ENCODE assay signal across 34 cellular contexts in genomic region chr18:67582488-67582887, GRCh38.
"Had no signal": no experiment of that assay in that cellular context is flagged by ENCODE, and none has a peak within 500 bp of the region (broad histone marks: within the 10 kb centered on the region; RNA-seq: fewer than 3 reads in every experiment).

No MANE protein-coding gene starts in this region.

- H3K4me3 ChIP-seq: ascending aorta, esophagus squamous epithelium, gastroesophageal sphincter, heart right ventricle had no signal

- H3K4me1 ChIP-seq: ascending aorta, esophagus squamous epithelium, gastroesophageal sphincter, heart right ventricle had no signal

- H3K27ac Mint-ChIP-seq: activated B cell treated with CpG ODN at 0.5 μM for 24 hours; activated CD4-positive, alpha-beta memory T cell treated with anti-CD3 and anti-CD28 coated beads, Interleukin-2, amount 10 ng/mL, durations not matched to agents 7 days and 5 days; activated CD4-positive, alpha-beta T cell treated with anti-CD3 and anti-CD28 coated beads for 36 hours; activated CD4-positive, alpha-beta T cell treated with anti-CD3 and anti-CD28 coated beads, Interleukin-2, amount 10 ng/mL, durations not matched to agents 24 days and 14 days; activated naive CD4-positive, alpha-beta T cell treated with anti-CD3 and anti-CD28 coated beads, Interleukin-2, amount 10 ng/mL, durations not matched to agents 7 days and 5 days; activated naive CD4-positive, alpha-beta T cell treated with anti-CD3 and anti-CD28 coated beads, Interleukin-2, amount 50 U/mL, for 72 hours; activated naive CD8-positive, alpha-beta T cell treated with anti-CD3 and anti-CD28 coated beads, Interleukin-2, amount 10 ng/mL, durations not matched to agents 7 days and 5 days; activated T-cell treated with anti-CD3 and anti-CD28 coated beads, Interleukin-2, amount 50 U/mL, for 24 hours; activated T-cell treated with anti-CD3 and anti-CD28 coated beads, Interleukin-2, amount 50 U/mL, for 72 hours; effector memory CD8-positive, alpha-beta T cell; T-cell; T-helper 17 cell; T-helper 2 cell treated with Interferon-gamma antibody and Interleukin-4, amounts not matched to agents 5 μg/mL and 100 μg/mL, for 36 hours had no signal

- H3K4me3 Mint-ChIP-seq: activated B cell treated with CpG ODN at 0.5 μM for 24 hours; activated CD4-positive, alpha-beta memory T cell treated with anti-CD3 and anti-CD28 coated beads, Interleukin-2, amount 10 ng/mL, durations not matched to agents 7 days and 5 days; activated CD4-positive, alpha-beta T cell treated with anti-CD3 and anti-CD28 coated beads for 36 hours; activated CD4-positive, alpha-beta T cell treated with anti-CD3 and anti-CD28 coated beads, Interleukin-2, amount 10 ng/mL, durations not matched to agents 24 days and 14 days; activated naive CD4-positive, alpha-beta T cell treated with anti-CD3 and anti-CD28 coated beads, Interleukin-2, amount 10 ng/mL, durations not matched to agents 7 days and 5 days; activated naive CD8-positive, alpha-beta T cell treated with anti-CD3 and anti-CD28 coated beads, Interleukin-2, amount 10 ng/mL, durations not matched to agents 7 days and 5 days; activated T-cell treated with anti-CD3 and anti-CD28 coated beads, Interleukin-2, amount 50 U/mL, for 24 hours; activated T-cell treated with anti-CD3 and anti-CD28 coated beads, Interleukin-2, amount 50 U/mL, for 72 hours; central memory CD8-positive, alpha-beta T cell; effector memory CD8-positive, alpha-beta T cell; T-cell; T-helper 17 cell; T-helper 2 cell treated with Interferon-gamma antibody and Interleukin-4, amounts not matched to agents 5 μg/mL and 100 μg/mL, for 36 hours had no signal

- H3K27me3 Mint-ChIP-seq: activated B cell treated with CpG ODN at 0.5 μM for 24 hours; activated CD4-positive, alpha-beta memory T cell treated with anti-CD3 and anti-CD28 coated beads, Interleukin-2, amount 10 ng/mL, durations not matched to agents 7 days and 5 days; activated CD4-positive, alpha-beta T cell treated with anti-CD3 and anti-CD28 coated beads, Interleukin-2, amount 10 ng/mL, durations not matched to agents 24 days and 14 days; activated naive CD4-positive, alpha-beta T cell treated with anti-CD3 and anti-CD28 coated beads, Interleukin-2, amount 10 ng/mL, durations not matched to agents 7 days and 5 days; effector memory CD8-positive, alpha-beta T cell had no signal

- H3K27me3 ChIP-seq: ascending aorta, brain microvascular endothelial cell, esophagus squamous epithelium, gastroesophageal sphincter, heart right ventricle had no signal

- FAIRE-seq: bronchial epithelial cell, colon had no signal

- H3K36me3 ChIP-seq: ascending aorta, brain microvascular endothelial cell, esophagus squamous epithelium, gastroesophageal sphincter, heart right ventricle had no signal

- H3K9me3 ChIP-seq: ascending aorta, esophagus squamous epithelium, gastroesophageal sphincter, heart right ventricle had no signal

- H3K9me3 Mint-ChIP-seq: activated CD4-positive, alpha-beta memory T cell treated with anti-CD3 and anti-CD28 coated beads, Interleukin-2, amount 10 ng/mL, durations not matched to agents 7 days and 5 days; activated CD4-positive, alpha-beta T cell treated with anti-CD3 and anti-CD28 coated beads, Interleukin-2, amount 10 ng/mL, durations not matched to agents 24 days and 14 days; activated naive CD4-positive, alpha-beta T cell treated with anti-CD3 and anti-CD28 coated beads, Interleukin-2, amount 10 ng/mL, durations not matched to agents 7 days and 5 days; activated naive CD8-positive, alpha-beta T cell treated with anti-CD3 and anti-CD28 coated beads, Interleukin-2, amount 10 ng/mL, durations not matched to agents 7 days and 5 days; activated T-cell treated with anti-CD3 and anti-CD28 coated beads, Interleukin-2, amount 50 U/mL, for 24 hours; activated T-cell treated with anti-CD3 and anti-CD28 coated beads, Interleukin-2, amount 50 U/mL, for 72 hours; central memory CD8-positive, alpha-beta T cell; T-cell; T-helper 2 cell treated with Interferon-gamma antibody and Interleukin-4, amounts not matched to agents 5 μg/mL and 100 μg/mL, for 36 hours had no signal

- DNase-seq: activated B cell treated with CpG ODN at 0.5 μM for 24 hours; activated CD4-positive, alpha-beta memory T cell treated with anti-CD3 and anti-CD28 coated beads, Interleukin-2, amount 10 ng/mL, durations not matched to agents 7 days and 5 days; activated CD4-positive, alpha-beta T cell treated with anti-CD3 and anti-CD28 coated beads for 36 hours; activated CD4-positive, alpha-beta T cell treated with anti-CD3 and anti-CD28 coated beads, Interleukin-2, amount 10 ng/mL, durations not matched to agents 24 days and 14 days; activated CD4-positive, alpha-beta T cell treated with anti-CD3 and anti-CD28 coated beads, Interleukin-2, amount 50 U/mL, for 4 hours; activated CD8-positive, alpha-beta memory T cell treated with anti-CD3 and anti-CD28 coated beads, Interleukin-2, amount 50 U/mL, for 48 hours; activated gamma-delta T cell; activated naive CD4-positive, alpha-beta T cell; activated naive CD4-positive, alpha-beta T cell treated with anti-CD3 and anti-CD28 coated beads, Interleukin-2, amount 10 ng/mL, durations not matched to agents 7 days and 5 days; activated naive CD8-positive, alpha-beta T cell treated with anti-CD3 and anti-CD28 coated beads, Interleukin-2, amount 10 ng/mL, durations not matched to agents 7 days and 5 days; activated T-cell treated with anti-CD3 and anti-CD28 coated beads for 4 hours; activated T-cell treated with anti-CD3 and anti-CD28 coated beads, Interleukin-2, amount 50 U/mL, for 24 hours; activated T-cell treated with anti-CD3 and anti-CD28 coated beads, Interleukin-2, amount 50 U/mL, for 72 hours; brain microvascular endothelial cell; cortex of kidney; dermis blood vessel endothelial cell; effector CD4-positive, alpha-beta T cell; effector memory CD8-positive, alpha-beta T cell; esophagus squamous epithelium; foreskin melanocyte; heart right ventricle; SW 1271; T-cell; T-helper 17 cell; T1000 had no signal

- H3K27ac ChIP-seq: ascending aorta, brain microvascular endothelial cell, epithelial cell of prostate, esophagus squamous epithelium, gastroesophageal sphincter, heart right ventricle, VCaP had no signal

- H3K4me1 Mint-ChIP-seq: activated B cell treated with CpG ODN at 0.5 μM for 24 hours; activated CD4-positive, alpha-beta memory T cell treated with anti-CD3 and anti-CD28 coated beads, Interleukin-2, amount 10 ng/mL, durations not matched to agents 7 days and 5 days; activated CD4-positive, alpha-beta T cell treated with anti-CD3 and anti-CD28 coated beads for 36 hours; activated CD4-positive, alpha-beta T cell treated with anti-CD3 and anti-CD28 coated beads, Interleukin-2, amount 10 ng/mL, durations not matched to agents 24 days and 14 days; activated naive CD4-positive, alpha-beta T cell treated with anti-CD3 and anti-CD28 coated beads, Interleukin-2, amount 10 ng/mL, durations not matched to agents 7 days and 5 days; activated naive CD8-positive, alpha-beta T cell treated with anti-CD3 and anti-CD28 coated beads, Interleukin-2, amount 10 ng/mL, durations not matched to agents 7 days and 5 days; central memory CD8-positive, alpha-beta T cell; T-cell; T-helper 17 cell had no signal

- H3K36me3 Mint-ChIP-seq: activated naive CD4-positive, alpha-beta T cell treated with anti-CD3 and anti-CD28 coated beads, Interleukin-2, amount 10 ng/mL, durations not matched to agents 7 days and 5 days; activated naive CD8-positive, alpha-beta T cell treated with anti-CD3 and anti-CD28 coated beads, Interleukin-2, amount 10 ng/mL, durations not matched to agents 7 days and 5 days; T-cell had no signal
